In genomic region chr17:58870747-58871146, GRCh38 we compare ENCODE assay signal across 32 cellular contexts.
DNase-seq lines count a peak whose midpoint lies in the region; ATAC-seq, FAIRE-seq and TF ChIP-seq lines count a peak whose summit lies in the region.
"Had no signal": no experiment of that assay in that cellular context is flagged by ENCODE, and none has a peak within 500 bp of the region (broad histone marks: within the 10 kb centered on the region; RNA-seq: fewer than 3 reads in every experiment).

No MANE protein-coding gene starts in this region.

- H3K27me3 ChIP-seq in breast epithelium (no peaks in the 10 kb centered on the region), H1 (replicated peaks in 1 of 4; ENCODE audit: control insufficient read depth in 3 of 4, extremely low read depth in 1 of 4, insufficient read depth in 3 of 4, low read length in 3 of 4) (no peaks in the 10 kb centered on the region)
- H3K27me3 ChIP-seq: ascending aorta, Peyer's patch, right atrium auricular region had no signal

- H3K4me1 ChIP-seq in breast epithelium (no peaks in the 10 kb centered on the region), H1 (replicated peaks in 1 of 4; ENCODE audit: control insufficient read depth in 3 of 4, insufficient read depth in 4 of 4, low read length in 3 of 4) (no peaks in the 10 kb centered on the region)
- H3K4me1 ChIP-seq: ascending aorta, Peyer's patch, right atrium auricular region had no signal

- no peak for TF ChIP-seq EP300 in H1 (IDR thresholded peaks at IDR 0.05; ENCODE audit: borderline replicate concordance in 1 of 2, low read depth in 2 of 2, low read length in 2 of 2)

- H3K18ac ChIP-seq in H1 (ENCODE audit: extremely low read depth, low read length), result no peak overlapping the region

- H2BK12ac ChIP-seq in H1 (ENCODE audit: low read depth, low read length), result no peak overlapping the region

- no peak overlapping the region for H3K56ac ChIP-seq in H1 (replicated peaks; ENCODE audit: insufficient read length, low read depth, low read length)

- CTCF ChIA-PET in MCF 10A (lab: Yijun Ruan, JAX), result interaction anchor here (1.0 kb wide), 1 partner anchor 161 kb away, joined by 3 read pairs; no protein-coding TSS in a partner anchor
- CTCF ChIA-PET in H1 (lab: Charles Lee; ENCODE audit: partially characterized antibody), result interaction anchor here (0.8 to 3.8 kb wide), 4 partner anchors 10 to 134 kb away, joined by 3 to 10 read pairs (median 4); no protein-coding TSS in a partner anchor

- H3K14ac ChIP-seq in H1 (ENCODE audit: insufficient read length), result no peak overlapping the region

- H3K9me3 ChIP-seq in breast epithelium (no peaks in the 10 kb centered on the region), H1 (ENCODE audit: insufficient read depth in 2 of 2, low read depth in 1 of 2, low read length in 1 of 2) (no peaks in the 10 kb centered on the region)
- H3K9me3 ChIP-seq: ascending aorta, Peyer's patch, right atrium auricular region, thoracic aorta had no signal

- no peaks in the 10 kb centered on the region for H3K23me2 ChIP-seq in H1 (ENCODE audit: low read depth, low read length)

- H3K27me3 Mint-ChIP-seq in MCF 10A (ENCODE audit: insufficient read depth, unreplicated experiment), result no peaks in the 10 kb centered on the region

- H3K23ac ChIP-seq in H1 (ENCODE audit: insufficient read length), result no peak overlapping the region

- no peak overlapping the region for H2BK15ac ChIP-seq in H1 (ENCODE audit: low read length)

- H2AK5ac ChIP-seq in H1 (ENCODE audit: low read depth, low read length), result no peak overlapping the region

- H3K4me1 Mint-ChIP-seq in MCF 10A (ENCODE audit: insufficient read depth, unreplicated experiment), result no peaks in the 10 kb centered on the region
- H3K4me1 Mint-ChIP-seq: mesothelial cell of epicardium, T-cell had no signal

- WGBS in H1 (ENCODE audit: extremely low coverage in 1 of 2, insufficient coverage in 1 of 2, insufficient read length in 1 of 2, insufficient replicate concordance in 2 of 2, low coverage in 1 of 2, low lambda C conversion rate in 2 of 2, missing lambda C conversion rate in 1 of 2), 2 experiments, result 87% methylated on average over 4 of the region's 4 CpGs; no CpG with 5 or more reads in 1 of the 2 experiments

- no peak for TF ChIP-seq CTCF in MCF 10A (IDR thresholded peaks at IDR 0.05; ENCODE audit: unreplicated experiment)
- no peak for TF ChIP-seq CTCF in breast epithelium (IDR thresholded peaks at IDR 0.05)
- TF ChIP-seq CTCF in NB4 (IDR thresholded peaks at IDR 0.05; ENCODE audit: low read depth, low read length), result no peak
- no peak for TF ChIP-seq CTCF in H1 (IDR thresholded peaks at IDR 0.05; ENCODE audit: control extremely low read depth in 1 of 3, insufficient read depth in 1 of 3, low read depth in 1 of 3, low read length in 3 of 3)

- H3K9ac ChIP-seq in H1 (replicated peaks in 1 of 4; ENCODE audit: extremely low read depth in 1 of 4, low read depth in 3 of 4, low read length in 3 of 4), result no peak overlapping the region

- no TSS peak for BruUV-seq in MCF 10A (replicated peaks; lab: Mats Ljungman, UMichigan)

- H4K5ac ChIP-seq in H1 (ENCODE audit: insufficient read length, low read depth, low read length), result no peak overlapping the region

- no peaks in the 10 kb centered on the region for H3K79me1 ChIP-seq in H1 (ENCODE audit: low read depth, low read length)

- H3K36me3 ChIP-seq in breast epithelium, result no peaks in the 10 kb centered on the region
- H3K36me3 ChIP-seq in H1 (ENCODE audit: control insufficient read depth in 2 of 4, insufficient read depth in 4 of 4, low read length in 3 of 4), result no peaks in the 10 kb centered on the region
- H3K36me3 ChIP-seq: ascending aorta, Peyer's patch, right atrium auricular region, thoracic aorta had no signal

- no peak overlapping the region for H2BK5ac ChIP-seq in H1 (ENCODE audit: low read depth, low read length)

- H3K4me3 Mint-ChIP-seq in MCF 10A (ENCODE audit: unreplicated experiment), result no peak overlapping the region
- H3K4me3 Mint-ChIP-seq: activated T-cell treated with anti-CD3 and anti-CD28 coated beads, Interleukin-2, amount 50 U/mL, for 24 hours; effector memory CD8-positive, alpha-beta T cell; mesothelial cell of epicardium; stimulated activated naive CD8-positive, alpha-beta T cell treated with anti-CD3 and anti-CD28 coated beads, Interleukin-15, Interleukin-2, amounts not matched to agents 100 ng/mL and 50 ng/mL, for 24 hours; T-cell had no signal

- DNase-seq in MCF 10A (ENCODE audit: unreplicated experiment), result peak; percentile 16
- DNase-seq in breast epithelium (ENCODE audit: low spot score in 2 of 2), result no peak
- peak; percentile 17 for DNase-seq in NB4 (ENCODE audit: low read depth)
- DNase-seq in H1 (ENCODE audit: low read depth in 1 of 2, low spot score in 2 of 2), result no peak
- DNase-seq in urothelium cell line (ENCODE audit: low spot score), result no peak
- no peak for DNase-seq in stimulated activated CD4-positive, alpha-beta T cell treated with anti-CD3 and anti-CD28 coated beads, Interleukin-4, amount 100 ng/mL, for 1 hour
- DNase-seq in NCI-H526 (lab: John Stamatoyannopoulos, UW), result no peak
- DNase-seq: activated CD4-positive, alpha-beta T cell treated with anti-CD3 and anti-CD28 coated beads for 48 hours; activated gamma-delta T cell treated with Interleukin-2 at 50 U/mL for 16 hours; activated T-cell treated with anti-CD3 and anti-CD28 coated beads, Interleukin-2, amount 50 U/mL, for 24 hours; cortex of kidney; DND-41; effector memory CD8-positive, alpha-beta T cell; foreskin fibroblast; head of caudate nucleus; IMR-90; NCI-H1092; NCI-H187; NCI-H2171 treated with DMSO at 0.1 percent for 48 hours; NCI-H524 treated with DMSO at 0.1 percent for 48 hours; Peyer's patch; stimulated activated CD4-positive, alpha-beta T cell treated with anti-CD3 and anti-CD28 coated beads, Interleukin-2, amount 100 ng/mL, for 24 hours; stimulated activated CD8-positive, alpha-beta memory T cell treated with anti-CD3 and anti-CD28 coated beads, Interleukin-4, amount 100 ng/mL, for 48 hours; T-cell had no signal

- H3K36me3 Mint-ChIP-seq in MCF 10A (ENCODE audit: insufficient read depth, unreplicated experiment), result no peaks in the 10 kb centered on the region
- H3K36me3 Mint-ChIP-seq: mesothelial cell of epicardium, T-cell had no signal

- no peak overlapping the region for H3K4ac ChIP-seq in H1 (replicated peaks; ENCODE audit: insufficient read length, low read depth, low read length)

- no peaks in the 10 kb centered on the region for H3K9me3 Mint-ChIP-seq in MCF 10A (ENCODE audit: unreplicated experiment)
- H3K9me3 Mint-ChIP-seq: activated T-cell treated with anti-CD3 and anti-CD28 coated beads, Interleukin-2, amount 50 U/mL, for 24 hours; effector memory CD8-positive, alpha-beta T cell; mesothelial cell of epicardium; stimulated activated naive CD8-positive, alpha-beta T cell treated with anti-CD3 and anti-CD28 coated beads, Interleukin-15, Interleukin-2, amounts not matched to agents 100 ng/mL and 50 ng/mL, for 24 hours; T-cell had no signal

- no peak overlapping the region for H3K4me2 ChIP-seq in H1 (ENCODE audit: insufficient read depth in 1 of 2, low read depth in 2 of 2, low read length in 2 of 2)

- no peaks in the 10 kb centered on the region for H3K79me2 ChIP-seq in H1 (ENCODE audit: control insufficient read depth in 1 of 2, insufficient read depth in 2 of 2, low read length in 2 of 2)

- H2BK20ac ChIP-seq in H1 (ENCODE audit: low read length), result no peak overlapping the region

- TF ChIP-seq RAD21 in H1 (IDR thresholded peaks at IDR 0.05 in 1 of 2, conservative IDR thresholded peaks at IDR 0.05 in 1 of 2; ENCODE audit: low read depth in 2 of 2, low read length in 2 of 2), result peak; percentile 30 to 52; a peak in 3 of 4 replicates

- H2AFZ ChIP-seq in H1 (ENCODE audit: low read length), result no peak overlapping the region

- no peak for TF ChIP-seq POLR2A in breast epithelium (IDR thresholded peaks at IDR 0.05)
- TF ChIP-seq POLR2A in NB4 (IDR thresholded peaks at IDR 0.05; ENCODE audit: extremely low read depth, insufficient read length), result no peak
- TF ChIP-seq POLR2A in H1 (IDR thresholded peaks at IDR 0.05; ENCODE audit: control extremely low read depth in 1 of 2, low read depth in 2 of 2, low read length in 2 of 2), result no peak

- no peak overlapping the region for H4K91ac ChIP-seq in H1 (replicated peaks; ENCODE audit: insufficient read length, low read length)

- no peak overlapping the region for H3K27ac Mint-ChIP-seq in MCF 10A (ENCODE audit: low read depth, unreplicated experiment)
- H3K27ac Mint-ChIP-seq: activated T-cell treated with anti-CD3 and anti-CD28 coated beads, Interleukin-2, amount 50 U/mL, for 24 hours; effector memory CD8-positive, alpha-beta T cell; mesothelial cell of epicardium; stimulated activated naive CD8-positive, alpha-beta T cell treated with anti-CD3 and anti-CD28 coated beads, Interleukin-15, Interleukin-2, amounts not matched to agents 100 ng/mL and 50 ng/mL, for 24 hours; T-cell had no signal

- H4K8ac ChIP-seq in H1 (ENCODE audit: extremely low read depth, insufficient read depth, low read length), result no peak overlapping the region

- H3K27ac ChIP-seq in breast epithelium (no peak overlapping the region), H1 (ENCODE audit: low read depth, low read length) (no peak overlapping the region)
- H3K27ac ChIP-seq: ascending aorta, Peyer's patch, right atrium auricular region, thoracic aorta had no signal

- H2BK120ac ChIP-seq in H1 (replicated peaks; ENCODE audit: low read depth, low read length), result no peak overlapping the region

- POLR2A ChIA-PET in MCF 10A (lab: Yijun Ruan, JAX) (interaction anchor here (1.8 kb wide), 1 partner anchor 12 kb away, joined by 3 read pairs; no protein-coding TSS in a partner anchor), H1 (lab: Charles Lee; ENCODE audit: partially characterized antibody) (interaction anchor here (1.2 kb wide), 1 partner anchor 9 kb away, joined by 3 read pairs; no protein-coding TSS in a partner anchor)

- FAIRE-seq in H1 (lab: Jason Lieb, UNC), result no peak
- FAIRE-seq in urothelium cell line (lab: Jason Lieb, UNC), result peak; percentile 23
- FAIRE-seq: D721Med, GM18507 had no signal

- intact Hi-C loops in MCF 10A (cut with micrococcal nuclease), result no loop called here
- intact Hi-C loops in breast epithelium (cut with DNase I; ENCODE audit: low total_unique reads), result no loop called here

- no peaks in the 10 kb centered on the region for H4K20me1 ChIP-seq in H1 (replicated peaks in 1 of 2; ENCODE audit: control insufficient read depth in 1 of 2, insufficient read depth in 2 of 2, low read length in 2 of 2)

- ATAC-seq in HG02870 (IDR thresholded peaks at IDR 0.05; ENCODE audit: unreplicated experiment), result no peak
- ATAC-seq: effector memory CD8-positive, alpha-beta T cell; T-cell had no signal

- H3K4me3 ChIP-seq in breast epithelium (no peak overlapping the region), NB4 (ENCODE audit: low read depth, low read length) (no peak overlapping the region), H1 (ENCODE audit: extremely low read depth in 1 of 4, insufficient read depth in 2 of 4, low read depth in 3 of 4, low read length in 4 of 4) (no peak overlapping the region)
- H3K4me3 ChIP-seq: ascending aorta, Peyer's patch, right atrium auricular region, thoracic aorta had no signal

TF ChIP-seq in H1, 55 proteins besides CTCF, POLR2A, EP300 and RAD21 (continues in another document):
- TF ChIP-seq GABPA (IDR thresholded peaks at IDR 0.05; ENCODE audit: borderline replicate concordance, insufficient read depth, low read length), result no peak
- TF ChIP-seq BRCA1 (IDR thresholded peaks at IDR 0.05; ENCODE audit: low read depth, low read length), result no peak
- no peak for TF ChIP-seq JUND (IDR thresholded peaks at IDR 0.05; ENCODE audit: low read length)

Comparison
In these comparisons a context has a peak if more than half of its experiments do, and no peak if none do; other contexts are left out.
1. DNase-seq: peak in MCF 10A (single experiment) and NB4 (single experiment); none in breast epithelium (0 of 2), H1 (0 of 2), urothelium cell line (single experiment), stimulated activated CD4-positive, alpha-beta T cell treated with anti-CD3 and anti-CD28 coated beads, Interleukin-4, amount 100 ng/mL, for 1 hour (single experiment) and NCI-H526 (0 of 2).